ENCODE assay signal across 9 cellular contexts in genomic region chr2:240452471-240453256, GRCh38. TPM values are rescaled to one million over a fixed set of nuclear protein-coding genes. Genes with fewer than 3 reads are reported as not detected.
DNase-seq lines count a peak whose midpoint lies in the region; ATAC-seq and TF ChIP-seq lines count a peak whose summit lies in the region.
"Had no signal": no experiment of that assay in that cellular context is flagged by ENCODE, and none has a peak within 500 bp of the region (broad histone marks: within the 10 kb centered on the region; RNA-seq: fewer than 3 reads in every experiment).

No MANE protein-coding gene starts in this region.

- H3K79me2 ChIP-seq in mesendoderm (ENCODE audit: control insufficient read depth, insufficient read depth, low read length): no peaks in the 10 kb centered on the region

- peak overlapping the region; percentile 78 for H3K4me2 ChIP-seq in mesendoderm (ENCODE audit: low read length)

- no peaks in the 10 kb centered on the region for H3K79me1 ChIP-seq in mesendoderm (ENCODE audit: low read length)

- peaks cover 2% of the 10 kb centered on the region for H3K4me1 Mint-ChIP-seq in activated naive CD4-positive, alpha-beta T cell treated with anti-CD3 and anti-CD28 coated beads, Interleukin-2, amount 10 ng/mL, durations not matched to agents 7 days and 5 days

- no peak overlapping the region for H2BK15ac ChIP-seq in mesendoderm (replicated peaks; ENCODE audit: low read depth)

- no peak overlapping the region for H3K23ac ChIP-seq in mesendoderm (ENCODE audit: low read length)

- H3K9me3 Mint-ChIP-seq in activated naive CD4-positive, alpha-beta T cell treated with anti-CD3 and anti-CD28 coated beads, Interleukin-2, amount 10 ng/mL, durations not matched to agents 7 days and 5 days: no peaks in the 10 kb centered on the region
- H3K9me3 Mint-ChIP-seq: activated naive CD4-positive, alpha-beta T cell treated with anti-CD3 and anti-CD28 coated beads, Interleukin-2, amount 50 U/mL, for 24 hours had no signal

- H3K27ac ChIP-seq in mesendoderm (ENCODE audit: low read depth, low read length): no peak overlapping the region
- no peak overlapping the region for H3K27ac ChIP-seq in tibial artery

- H3K4me3 Mint-ChIP-seq in activated naive CD4-positive, alpha-beta T cell treated with anti-CD3 and anti-CD28 coated beads, Interleukin-2, amount 10 ng/mL, durations not matched to agents 7 days and 5 days: no peak overlapping the region

- H3K4me1 ChIP-seq in mesendoderm (ENCODE audit: control insufficient read depth, low read depth, low read length) (peaks cover 6% of the 10 kb centered on the region), tibial artery (peaks cover 0 to 58% (median 35%) of the 10 kb centered on the region in 4 donors)

- no peak overlapping the region for H4K8ac ChIP-seq in mesendoderm (ENCODE audit: low read depth, low read length)

- H3K9me3 ChIP-seq in tibial artery: no peaks in the 10 kb centered on the region

- H3K4me3 ChIP-seq in mesendoderm (ENCODE audit: low read length): no peak overlapping the region
- peak overlapping the region; percentile 61 to 83 for H3K4me3 ChIP-seq in tibial artery

- H2BK120ac ChIP-seq in mesendoderm (ENCODE audit: low read depth, low read length): no peak overlapping the region

- H3K36me3 Mint-ChIP-seq in activated naive CD4-positive, alpha-beta T cell treated with anti-CD3 and anti-CD28 coated beads, Interleukin-2, amount 10 ng/mL, durations not matched to agents 7 days and 5 days: no peaks in the 10 kb centered on the region
- H3K36me3 Mint-ChIP-seq: activated naive CD4-positive, alpha-beta T cell treated with anti-CD3 and anti-CD28 coated beads, Interleukin-2, amount 50 U/mL, for 24 hours had no signal

- no peak overlapping the region for H4K5ac ChIP-seq in mesendoderm (ENCODE audit: low read length)

- no peak overlapping the region for H2BK5ac ChIP-seq in mesendoderm (ENCODE audit: low read length)

- no peak overlapping the region for H3K4ac ChIP-seq in mesendoderm (ENCODE audit: low read depth, low read length)

- H3K56ac ChIP-seq in mesendoderm (ENCODE audit: low read length): peak overlapping the region; percentile 79

- no peak overlapping the region for H3K27ac Mint-ChIP-seq in activated naive CD4-positive, alpha-beta T cell treated with anti-CD3 and anti-CD28 coated beads, Interleukin-2, amount 10 ng/mL, durations not matched to agents 7 days and 5 days
- H3K27ac Mint-ChIP-seq: activated naive CD4-positive, alpha-beta T cell treated with anti-CD3 and anti-CD28 coated beads, Interleukin-2, amount 50 U/mL, for 24 hours had no signal

- TF ChIP-seq CTCF in tibial artery (IDR thresholded peaks at IDR 0.05): no peak

- H3K18ac ChIP-seq in mesendoderm (ENCODE audit: low read length): no peak overlapping the region

- peak overlapping the region; percentile 52 for H3K9ac ChIP-seq in mesendoderm (ENCODE audit: low read length)

- H3K36me3 ChIP-seq in mesendoderm (ENCODE audit: control insufficient read depth, insufficient read depth, low read length) (no peaks in the 10 kb centered on the region), tibial artery (no peaks in the 10 kb centered on the region)

- intact Hi-C loops in tibial artery (cut with DNase I; ENCODE audit: low total_unique reads): loop anchor here (10.0 kb wide), 1 partner anchor 102 kb away; the partner anchor contains the start of gene ANKMY1

- no peak for ATAC-seq in HG03571 (IDR thresholded peaks at IDR 0.05; ENCODE audit: unreplicated experiment)

- H3K27me3 ChIP-seq in mesendoderm (ENCODE audit: insufficient read depth, low read length, poor library complexity) (peaks cover 12% of the 10 kb centered on the region), tibial artery (no peaks in the 10 kb centered on the region)

- CTCF ChIA-PET in activated naive CD4-positive, alpha-beta T cell treated with anti-CD3 and anti-CD28 coated beads, Interleukin-2, amount 10 ng/mL, durations not matched to agents 7 days and 5 days (lab: Charles Lee): no interaction called here

- no peak overlapping the region for H2AK5ac ChIP-seq in mesendoderm (ENCODE audit: low read length)

- H3K27me3 Mint-ChIP-seq in activated naive CD4-positive, alpha-beta T cell treated with anti-CD3 and anti-CD28 coated beads, Interleukin-2, amount 10 ng/mL, durations not matched to agents 7 days and 5 days: peaks cover 82% of the 10 kb centered on the region

- WGBS in mesendoderm (ENCODE audit: extremely low coverage, insufficient coverage, low lambda C conversion rate): no CpG with 5 or more reads among the region's 102 CpGs

- peak; percentile 36 for DNase-seq in activated naive CD4-positive, alpha-beta T cell treated with anti-CD3 and anti-CD28 coated beads, Interleukin-2, amount 10 ng/mL, durations not matched to agents 7 days and 5 days
- DNase-seq in activated naive CD4-positive, alpha-beta T cell (lab: John Stamatoyannopoulos, UW): no peak
- DNase-seq in RPMI8226: peak; percentile 77
- peak; percentile 93 for DNase-seq in epidermal melanocyte (ENCODE audit: insufficient read length, low spot score)
- DNase-seq in mesendoderm: peak; percentile 50
- DNase-seq in tibial artery: no peak
- DNase-seq in effector CD4-positive, alpha-beta T cell: no peak

RNA-seq across cellular contexts. Expression of gene GPC1, which starts 17.2 kb away (rescaled TPM):
- 13.5 TPM for polyA plus RNA-seq in mesendoderm (2013, experiment 1 of 2)
- 14.4 TPM for polyA plus RNA-seq in mesendoderm (2013, experiment 2 of 2)

Comparison
In these comparisons a context has a peak if more than half of its experiments do, and no peak if none do; other contexts are left out.
1. DNase-seq: peak in activated naive CD4-positive, alpha-beta T cell treated with anti-CD3 and anti-CD28 coated beads, Interleukin-2, amount 10 ng/mL, durations not matched to agents 7 days and 5 days (single experiment), RPMI8226 (single experiment), epidermal melanocyte (single experiment) and mesendoderm (single experiment); none in activated naive CD4-positive, alpha-beta T cell (0 of 4), tibial artery (0 of 2) and effector CD4-positive, alpha-beta T cell (single experiment).